8 cellular contexts compared by ENCODE assay signal in the genomic region with DNA sequence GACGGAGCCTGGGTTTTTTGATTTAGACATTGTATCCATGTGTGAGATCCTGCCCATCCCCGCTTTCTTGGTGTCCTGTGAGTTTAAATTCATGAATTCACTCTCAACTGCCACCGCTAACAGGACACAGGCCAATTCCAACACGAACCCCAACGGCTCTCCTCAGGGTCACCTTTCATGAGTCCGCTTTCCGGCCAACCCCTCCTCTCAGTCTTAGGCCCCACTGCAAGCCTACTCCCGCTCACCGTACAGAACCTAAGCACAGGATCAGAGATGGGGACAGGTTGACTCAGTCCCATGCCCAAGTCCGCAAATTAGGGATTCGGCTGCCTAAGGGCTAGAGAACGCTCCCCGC. TPM values are rescaled to one million over a fixed set of nuclear protein-coding genes. Genes with fewer than 3 reads are reported as not detected.
A peak's percentile ranks its signal among the peaks of the same experiment; 100 is the strongest.
DNase-seq lines count a peak whose midpoint lies in the region; ATAC-seq and TF ChIP-seq lines count a peak whose summit lies in the region.

No MANE protein-coding gene starts in this region.

- H3K9me3 Mint-ChIP-seq in activated naive CD8-positive, alpha-beta T cell treated with anti-CD3 and anti-CD28 coated beads, Interleukin-2, amount 50 U/mL, for 24 hours = no peaks in the 10 kb centered on the region

- H3K4me1 ChIP-seq in heart right ventricle = peaks cover 5 to 30% (median 23%) of the 10 kb centered on the region in 9 donors
- H3K4me1 ChIP-seq in uterus = peaks cover 3 to 8% of the 10 kb centered on the region in 2 donors

- peak in 1 of 8 donors; percentile 21 for ATAC-seq in heart right ventricle
- ATAC-seq in Right ventricle myocardium superior (ENCODE audit: poor library complexity) = no peak
- no peak for ATAC-seq in activated naive CD8-positive, alpha-beta T cell treated with anti-CD3 and anti-CD28 coated beads, Interleukin-2, amount 50 U/mL, for 24 hours
- ATAC-seq in HG03095 (IDR thresholded peaks at IDR 0.05; ENCODE audit: unreplicated experiment) = no peak

- WGBS in heart right ventricle, 2 donors = 9% methylated on average over 13 of the region's 13 CpGs
- 12 to 13% methylated on average over 13 of the region's 13 CpGs for WGBS in lower leg skin, 2 donors

- DNase-seq in heart right ventricle (no peak), Right ventricle myocardium superior (no peak), lower leg skin (ENCODE audit: low spot score in 2 of 2) (no peak), uterus (no peak), posterior vena cava (ENCODE audit: low spot score) (no peak), DMS 273 treated with DMSO at 0.1 percent for 48 hours (lab: John Stamatoyannopoulos, UW) (no peak)
- DNase-seq in activated naive CD8-positive, alpha-beta T cell treated with anti-CD3 and anti-CD28 coated beads, Interleukin-2, amount 50 U/mL, for 24 hours = no peak

- H3K9me3 ChIP-seq in heart right ventricle = no peaks in the 10 kb centered on the region
- H3K9me3 ChIP-seq in uterus = no peaks in the 10 kb centered on the region

- no peak for TF ChIP-seq POLR2A in lower leg skin (IDR thresholded peaks at IDR 0.05)
- TF ChIP-seq POLR2A in uterus (IDR thresholded peaks at IDR 0.05) = no peak

- H3K4me1 Mint-ChIP-seq in activated naive CD8-positive, alpha-beta T cell treated with anti-CD3 and anti-CD28 coated beads, Interleukin-2, amount 50 U/mL, for 24 hours = peaks cover 17% of the 10 kb centered on the region

- peak overlapping the region; percentile 78 for H3K4me3 Mint-ChIP-seq in activated naive CD8-positive, alpha-beta T cell treated with anti-CD3 and anti-CD28 coated beads, Interleukin-2, amount 50 U/mL, for 24 hours

- TF ChIP-seq CTCF in heart right ventricle (IDR thresholded peaks at IDR 0.05) = no peak
- TF ChIP-seq CTCF in lower leg skin (IDR thresholded peaks at IDR 0.05) = no peak
- no peak for TF ChIP-seq CTCF in uterus (IDR thresholded peaks at IDR 0.05)

- no peaks in the 10 kb centered on the region for H3K36me3 Mint-ChIP-seq in activated naive CD8-positive, alpha-beta T cell treated with anti-CD3 and anti-CD28 coated beads, Interleukin-2, amount 50 U/mL, for 24 hours (ENCODE audit: low read depth)

- H3K36me3 ChIP-seq in heart right ventricle = peaks cover 0 to 6% (median 0%) of the 10 kb centered on the region in 9 donors
- H3K36me3 ChIP-seq in uterus = no peaks in the 10 kb centered on the region

- no peak overlapping the region for H3K27ac Mint-ChIP-seq in activated naive CD8-positive, alpha-beta T cell treated with anti-CD3 and anti-CD28 coated beads, Interleukin-2, amount 50 U/mL, for 24 hours

- H3K27ac ChIP-seq in heart right ventricle (peak overlapping the region; percentile 76 to 90 (median 87)), uterus (peak overlapping the region; percentile 71 to 78)

- H3K4me3 ChIP-seq in heart right ventricle = peak overlapping the region; percentile 55 to 85 (median 78)
- peak overlapping the region; percentile 58 for H3K4me3 ChIP-seq in lower leg skin (ENCODE audit: low read depth, poor library complexity, severe bottlenecking)
- H3K4me3 ChIP-seq in uterus = peak overlapping the region; percentile 65 to 75

- peaks cover 5% of the 10 kb centered on the region for H3K27me3 Mint-ChIP-seq in activated naive CD8-positive, alpha-beta T cell treated with anti-CD3 and anti-CD28 coated beads, Interleukin-2, amount 50 U/mL, for 24 hours

- intact Hi-C loops in heart right ventricle (cut with DNase I) = loop anchor here in 2 of 10 donors (5.0 to 10.0 kb wide), 4 partner anchors 202 to 258 kb away; a partner anchor contains a TSS
- intact Hi-C loops in Right ventricle myocardium superior (cut with DNase I) = loop anchor here (10.0 kb wide), 1 partner anchor 222 kb away; no protein-coding TSS in a partner anchor
- intact Hi-C loops in lower leg skin (cut with DNase I; ENCODE audit: low total_unique reads) = no loop called here
- intact Hi-C loops in uterus (cut with DNase I; ENCODE audit: low total_unique reads) = loop anchor here (10.0 kb wide), 1 partner anchor 268 kb away; a partner anchor contains a TSS
- intact Hi-C loops in posterior vena cava (cut with DNase I) = loop anchor here (10.0 kb wide), 3 partner anchors 138 to 268 kb away; a partner anchor contains a TSS

- peaks cover 0 to 2% (median 0%) of the 10 kb centered on the region in 7 donors for H3K27me3 ChIP-seq in heart right ventricle
- H3K27me3 ChIP-seq in uterus = no peaks in the 10 kb centered on the region

RNA-seq across cellular contexts. Expression of a gene that starts 0.2 kb away (rescaled TPM):
- 100 to 1,000 TPM; 117 to 149 (median 133) TPM for total RNA-seq in heart right ventricle
- polyA plus RNA-seq in heart right ventricle = 100 to 1,000 TPM in 1 of 2 donors, 10 to 100 TPM in 1; 82.3 to 120 TPM
- 155 TPM for total RNA-seq in Right ventricle myocardium superior
- 100 to 1,000 TPM in 2 of 4 donors, 10 to 100 TPM in 2; 79.4 to 124 (median 106) TPM for total RNA-seq in lower leg skin
- total RNA-seq in uterus = 100 to 1,000 TPM in 1 of 4 donors, 10 to 100 TPM in 3; 29.2 to 151 (median 84.6) TPM
- total RNA-seq in posterior vena cava = 100 to 1,000 TPM; 101 to 137 TPM

RNA-seq across cellular contexts. Expression of a gene that starts 5.3 kb away (rescaled TPM):
- total RNA-seq in heart right ventricle (100 to 1,000 TPM in 9 of 10 donors, 10 to 100 TPM in 1; 74.6 to 148 (median 114) TPM), Right ventricle myocardium superior (147 TPM), lower leg skin (100 to 1,000 TPM in 1 of 4 donors, 10 to 100 TPM in 3; 68.1 to 129 (median 79.0) TPM), uterus (100 to 1,000 TPM in 1 of 4 donors, 10 to 100 TPM in 3; 32.0 to 256 (median 90.6) TPM), posterior vena cava (10 to 100 TPM; 55.4 to 75.1 TPM)
- polyA plus RNA-seq in heart right ventricle = 100 to 1,000 TPM in 1 of 2 donors, 10 to 100 TPM in 1; 54.0 to 247 TPM
